Comparison of ENCODE assay signal across 9 cellular contexts in genomic region chr15:74788716-74789151, GRCh38. TPM values are rescaled to one million over a fixed set of nuclear protein-coding genes. Genes with fewer than 3 reads are reported as not detected.
DNase-seq lines count a peak whose midpoint lies in the region; ATAC-seq and TF ChIP-seq lines count a peak whose summit lies in the region.
"Had no signal": no experiment of that assay in that cellular context is flagged by ENCODE, and none has a peak within 500 bp of the region (broad histone marks: within the 10 kb centered on the region; RNA-seq: fewer than 3 reads in every experiment).

No MANE protein-coding gene starts in this region.

- H3K36me3 ChIP-seq in prostate gland: no peaks in the 10 kb centered on the region

- peak overlapping the region; percentile 54 for H3K4me3 Mint-ChIP-seq in glutamatergic neuron (ENCODE audit: unreplicated experiment)

- no peaks in the 10 kb centered on the region for H3K36me3 Mint-ChIP-seq in glutamatergic neuron (ENCODE audit: unreplicated experiment)

- H3K9me3 Mint-ChIP-seq in glutamatergic neuron (ENCODE audit: unreplicated experiment): no peaks in the 10 kb centered on the region

- TF ChIP-seq CTCF in glutamatergic neuron (IDR thresholded peaks at IDR 0.05; ENCODE audit: partially characterized antibody, unreplicated experiment) (no peak), prostate gland (IDR thresholded peaks at IDR 0.05) (no peak), foreskin fibroblast (IDR thresholded peaks at IDR 0.05; ENCODE audit: low read depth, low read length) (no peak)

- H3K9me3 ChIP-seq in prostate gland: no peaks in the 10 kb centered on the region

- no peak overlapping the region for H3K4me3 ChIP-seq in prostate gland
- H3K4me3 ChIP-seq in foreskin fibroblast (ENCODE audit: low read depth in 1 of 2, low read length in 2 of 2): no peak overlapping the region

- ATAC-seq in GM18873 (IDR thresholded peaks at IDR 0.05; ENCODE audit: low FRiP score, unreplicated experiment) (peak; percentile 26), HG02678 (IDR thresholded peaks at IDR 0.05; ENCODE audit: unreplicated experiment) (peak; percentile 38), GM18858 (IDR thresholded peaks at IDR 0.05; ENCODE audit: unreplicated experiment) (no peak)

- H3K27me3 Mint-ChIP-seq in glutamatergic neuron (ENCODE audit: unreplicated experiment): peaks cover 9% of the 10 kb centered on the region

- peaks cover 24% of the 10 kb centered on the region for H3K4me1 ChIP-seq in prostate gland (replicated peaks)

- no peak for TF ChIP-seq POLR2A in prostate gland (IDR thresholded peaks at IDR 0.05)

- peak; percentile 56 for DNase-seq in T-helper 9 cell
- DNase-seq in glutamatergic neuron: peak; percentile 40
- no peak for DNase-seq in prostate gland (ENCODE audit: low spot score)
- no peak for DNase-seq in foreskin fibroblast
- DNase-seq in stimulated activated CD4-positive, alpha-beta T cell treated with anti-CD3 and anti-CD28 coated beads, Interleukin-2, amount 100 ng/mL, for 48 hours: no peak

- no peaks in the 10 kb centered on the region for H3K27me3 ChIP-seq in prostate gland (replicated peaks; ENCODE audit: insufficient read depth)

- H3K4me1 Mint-ChIP-seq in glutamatergic neuron (ENCODE audit: low read depth, unreplicated experiment): peaks cover 37% of the 10 kb centered on the region

- H3K27ac ChIP-seq in prostate gland: peak overlapping the region in 1 of 2 donors; percentile 38

- intact Hi-C loops in prostate gland (cut with DNase I): no loop called here

- WGBS in prostate gland: 72% methylated on average over 8 of the region's 8 CpGs

- H3K27ac Mint-ChIP-seq in glutamatergic neuron (ENCODE audit: unreplicated experiment): peak overlapping the region; percentile 62

RNA-seq across cellular contexts. Expression of gene CSK, which starts 6.9 kb away (rescaled TPM):
- total RNA-seq in glutamatergic neuron (ENCODE audit: unreplicated experiment): 72.6 TPM
- total RNA-seq in prostate gland: 10 to 100 TPM; 45.3 to 57.0 TPM

RNA-seq across cellular contexts. Expression of gene LMAN1L, which starts 23.9 kb away (rescaled TPM):
- not detected for total RNA-seq in glutamatergic neuron (ENCODE audit: unreplicated experiment)
- 100 to 1,000 TPM; 219 to 229 TPM for total RNA-seq in prostate gland
- total RNA-seq: SK-MEL-5 had no signal

RNA-seq across cellular contexts. Expression of gene CPLX3, which starts 37.7 kb away (rescaled TPM):
- 0.32 TPM for total RNA-seq in glutamatergic neuron (ENCODE audit: unreplicated experiment)
- 10 to 100 TPM; 40.5 to 59.8 TPM for total RNA-seq in prostate gland
- total RNA-seq: SK-MEL-5 had no signal

RNA-seq across cellular contexts. Expression of gene CYP1A2, which starts 40.1 kb away (rescaled TPM):
- total RNA-seq in glutamatergic neuron (ENCODE audit: unreplicated experiment): not detected
- total RNA-seq in prostate gland: under 1 TPM in 1 of 2 donors, not detected in 1; 0.46 TPM
- total RNA-seq: SK-MEL-5 had no signal

RNA-seq across cellular contexts. Expression of gene ULK3, which starts 54.2 kb away (rescaled TPM):
- total RNA-seq in glutamatergic neuron (ENCODE audit: unreplicated experiment): 46.5 TPM
- 10 to 100 TPM; 44.6 to 98.5 TPM for total RNA-seq in prostate gland

Comparison
In these comparisons a context has a peak if more than half of its experiments do, and no peak if none do; other contexts are left out.
1. DNase-seq: peak in T-helper 9 cell (single experiment) and glutamatergic neuron (single experiment); none in prostate gland (single experiment), foreskin fibroblast (0 of 2) and stimulated activated CD4-positive, alpha-beta T cell treated with anti-CD3 and anti-CD28 coated beads, Interleukin-2, amount 100 ng/mL, for 48 hours (0 of 2).
2. RNA of gene LMAN1L, which starts 23.9 kb away (total RNA-seq): 219 to 229 TPM in prostate gland; not detected in glutamatergic neuron (single experiment); every median in the first group is over 100 times any median in the second.
3. RNA of gene CPLX3, which starts 37.7 kb away (total RNA-seq): 40.5 to 59.8 TPM in prostate gland; 0.32 TPM in glutamatergic neuron (single experiment); every median in the first group is over 10 times any median in the second.